In genomic region chr14:50311974-50312733, GRCh38 we compare ENCODE assay signal across 1 cellular context.
TF ChIP-seq lines count a peak whose summit lies in the region.

DMAC2L (plus strand) TSS chr14:50312324; CDS start chr14:50321488, 9,164 bp downstream.
L2HGDH (minus strand) TSS chr14:50312229; CDS start chr14:50312150, 79 bp downstream.

TF ChIP-seq in HepG2, 621 proteins besides CTCF, POLR2A, EP300 and RAD21 (continued from another document and continues in another):
- TF ChIP-seq HINFP (CRISPR knock-in tag; IDR thresholded peaks at IDR 0.05; ENCODE audit: low read depth) (peak; percentile 18; the same call in 1 of the 2 replicates), ZBTB8A (CRISPR knock-in tag; IDR thresholded peaks at IDR 0.05; ENCODE audit: borderline replicate concordance, low read depth) (peak; percentile 13; the same call in 1 of the 2 replicates), ZNF784 (CRISPR knock-in tag; IDR thresholded peaks at IDR 0.05; ENCODE audit: borderline replicate concordance) (peak; percentile 83; the same call in 1 of the 2 replicates), MAFG (CRISPR knock-in tag; IDR thresholded peaks at IDR 0.05) (no peak), EED (CRISPR knock-in tag; IDR thresholded peaks at IDR 0.05) (peak; percentile 54; the same call in 1 of the 2 replicates), SP2 (CRISPR knock-in tag; IDR thresholded peaks at IDR 0.05) (peak; percentile 79), RFX1 (IDR thresholded peaks at IDR 0.05) (no peak), ZNF331 (CRISPR knock-in tag; IDR thresholded peaks at IDR 0.05) (no peak; the same call in 1 of the 2 replicates), ZNF264 (CRISPR knock-in tag; IDR thresholded peaks at IDR 0.05) (no peak), CENPBD1 (CRISPR knock-in tag; IDR thresholded peaks at IDR 0.05; ENCODE audit: borderline replicate concordance, low read depth) (peak; percentile 12; the same call in 1 of the 2 replicates), HCFC1 (IDR thresholded peaks at IDR 0.05; ENCODE audit: low read depth, low read length) (peak; percentile 18; the same call in 1 of the 2 replicates), FIP1L1 (IDR thresholded peaks at IDR 0.05; ENCODE audit: borderline replicate concordance, insufficient read depth, low read depth, low read length) (no peak), SETDB1 (CRISPR knock-in tag; IDR thresholded peaks at IDR 0.05; ENCODE audit: borderline replicate concordance) (no peak), ZNF432 (CRISPR knock-in tag; IDR thresholded peaks at IDR 0.05; ENCODE audit: borderline replicate concordance) (0 out of 2 replicates have a peak, but pooled peaks have one; percentile 72), ATF4 (CRISPR knock-in tag; IDR thresholded peaks at IDR 0.05) (0 out of 4 replicates have a peak, but pooled peaks of 1 of the 2 experiments have one; percentile 12), ZNF260 (CRISPR knock-in tag; IDR thresholded peaks at IDR 0.05; ENCODE audit: borderline replicate concordance, low read depth) (no peak), TBX2 (CRISPR knock-in tag; IDR thresholded peaks at IDR 0.05; ENCODE audit: borderline replicate concordance) (peak; percentile 76), CREB3 (CRISPR knock-in tag; IDR thresholded peaks at IDR 0.05) (0 out of 2 replicates have a peak, but pooled peaks have one; percentile 71), ZNF232 (CRISPR knock-in tag; IDR thresholded peaks at IDR 0.05; ENCODE audit: borderline replicate concordance) (peak; percentile 86; the same call in 1 of the 2 replicates), KDM6A (CRISPR knock-in tag; IDR thresholded peaks at IDR 0.05; ENCODE audit: low read depth) (no peak), ZNF572 (CRISPR knock-in tag; IDR thresholded peaks at IDR 0.05) (0 out of 2 replicates have a peak, but pooled peaks have one; percentile 59), YEATS4 (CRISPR knock-in tag; IDR thresholded peaks at IDR 0.05; ENCODE audit: borderline replicate concordance) (peak; percentile 91), TCF7 (IDR thresholded peaks at IDR 0.05; ENCODE audit: low read depth) (no peak; the same call in 1 of the 2 replicates), ZBTB39 (CRISPR knock-in tag; IDR thresholded peaks at IDR 0.05) (no peak), ELK4 (CRISPR knock-in tag; IDR thresholded peaks at IDR 0.05; ENCODE audit: borderline replicate concordance) (no peak), SNAPC4 (CRISPR knock-in tag; IDR thresholded peaks at IDR 0.05) (peak; percentile 91), CHD4 (IDR thresholded peaks at IDR 0.05; ENCODE audit: borderline replicate concordance, low read length) (no peak), ZNF775 (CRISPR knock-in tag; IDR thresholded peaks at IDR 0.05; ENCODE audit: borderline replicate concordance) (0 out of 2 replicates have a peak, but pooled peaks have one; percentile 61), DMAP1 (CRISPR knock-in tag; IDR thresholded peaks at IDR 0.05) (peak; percentile 89; the same call in 1 of the 2 replicates), ZNF468 (CRISPR knock-in tag; IDR thresholded peaks at IDR 0.05) (0 out of 2 replicates have a peak, but pooled peaks have one; percentile 39), FOXK2 (IDR thresholded peaks at IDR 0.05) (no peak), ZBTB43 (CRISPR knock-in tag; conservative IDR thresholded peaks at IDR 0.05) (peak; percentile 59; the same call in 1 of the 2 replicates), NKX3-1 (CRISPR knock-in tag; IDR thresholded peaks at IDR 0.05) (no peak; the same call in 1 of the 2 replicates), ZNF646 (CRISPR knock-in tag; IDR thresholded peaks at IDR 0.05) (0 out of 2 replicates have a peak, but pooled peaks have one; percentile 53), ZNF615 (CRISPR knock-in tag; IDR thresholded peaks at IDR 0.05; ENCODE audit: borderline replicate concordance) (no peak)
